ENCODE assay signal across 28 cellular contexts in genomic region chr16:900211-900610, GRCh38.
"Had no signal": no experiment of that assay in that cellular context is flagged by ENCODE, and none has a peak within 500 bp of the region (broad histone marks: within the 10 kb centered on the region; RNA-seq: fewer than 3 reads in every experiment).

No MANE protein-coding gene starts in this region.

- H3K4me1 ChIP-seq: left lung, prostate gland, stomach, tibial artery, upper lobe of right lung had no signal

- H3K36me3 Mint-ChIP-seq: natural killer cell had no signal

- H3K27ac Mint-ChIP-seq: mesothelial cell of epicardium; natural killer cell; stimulated activated naive B cell treated with anti-CD40 and anti-IgM and Interleukin-4, amounts not matched to agents 10 μg/mL and 1 μg/mL and 100 μg/mL, for 72 hours had no signal

- ATAC-seq: left colon; left lung; natural killer cell; right cardiac atrium; sciatic nerve; stimulated activated naive B cell treated with anti-CD40 and anti-IgM and Interleukin-4, amounts not matched to agents 10 μg/mL and 1 μg/mL and 100 μg/mL, for 72 hours; stimulated activated naive CD8-positive, alpha-beta T cell treated with anti-CD3 and anti-CD28 coated beads, Interleukin-15, Interleukin-2, amounts not matched to agents 100 U/mL and 50 U/mL, for 24 hours; upper lobe of right lung had no signal

- H3K4me3 ChIP-seq: left lung, lung, ovary, prostate gland, skin epidermis, stomach, testis, tibial artery, upper lobe of right lung had no signal

- H3K4me3 Mint-ChIP-seq: mesothelial cell of epicardium; naive B cell; natural killer cell; stimulated activated naive B cell treated with anti-CD40 and anti-IgM and Interleukin-4, amounts not matched to agents 10 μg/mL and 1 μg/mL and 100 μg/mL, for 72 hours had no signal

- H3K36me3 ChIP-seq: left lung, ovary, prostate gland, upper lobe of right lung had no signal

- H3K9me3 ChIP-seq: left lung, ovary, prostate gland, stomach, testis, tibial artery, upper lobe of right lung had no signal

- DNase-seq: hippocampal formation; kidney glomerular epithelial cell; left colon; mesendoderm; naive B cell; natural killer cell; ovary; retina; stimulated activated CD4-positive, alpha-beta T cell treated with anti-CD3 and anti-CD28 coated beads, Interleukin-12 subunit alpha, Interleukin-12 subunit beta, amount 100 ng/mL, for 4 hours; stimulated activated CD4-positive, alpha-beta T cell treated with anti-CD3 and anti-CD28 coated beads, Interleukin-15, amount 100 ng/mL, for 24 hours; stimulated activated CD4-positive, alpha-beta T cell treated with anti-CD3 and anti-CD28 coated beads, Interleukin-2, amount 100 ng/mL, for 24 hours; stimulated activated CD4-positive, alpha-beta T cell treated with anti-CD3 and anti-CD28 coated beads, Interleukin-4, amount 100 ng/mL, for 1 hour; stimulated activated naive B cell treated with anti-CD40 and anti-IgM and Interleukin-4, amounts not matched to agents 10 μg/mL and 1 μg/mL and 100 μg/mL, for 72 hours; stimulated activated naive CD8-positive, alpha-beta T cell treated with anti-CD3 and anti-CD28 coated beads, Interleukin-15, Interleukin-2, amounts not matched to agents 100 U/mL and 50 U/mL, for 24 hours; stomach; testis; tibial artery; trophoblast cell; upper lobe of right lung had no signal

- H3K27me3 ChIP-seq: left lung, ovary, stomach, testis, tibial artery, upper lobe of right lung had no signal

- H3K4me1 Mint-ChIP-seq: mesothelial cell of epicardium; natural killer cell; stimulated activated naive B cell treated with anti-CD40 and anti-IgM and Interleukin-4, amounts not matched to agents 10 μg/mL and 1 μg/mL and 100 μg/mL, for 72 hours had no signal

- H3K27ac ChIP-seq: left lung, ovary, prostate gland, skin epidermis, stomach, testis, tibial artery, upper lobe of right lung had no signal

- H3K27me3 Mint-ChIP-seq: naive B cell; stimulated activated naive B cell treated with anti-CD40 and anti-IgM and Interleukin-4, amounts not matched to agents 10 μg/mL and 1 μg/mL and 100 μg/mL, for 72 hours had no signal

- FAIRE-seq: keratinocyte, urothelium cell line had no signal

- H3K9me3 Mint-ChIP-seq: mesothelial cell of epicardium; naive B cell; natural killer cell; stimulated activated naive B cell treated with anti-CD40 and anti-IgM and Interleukin-4, amounts not matched to agents 10 μg/mL and 1 μg/mL and 100 μg/mL, for 72 hours had no signal
